In genomic region chr12:93127107-93127560, GRCh38 we compare ENCODE assay signal across 16 cellular contexts.
DNase-seq lines count a peak whose midpoint lies in the region; ATAC-seq, FAIRE-seq and TF ChIP-seq lines count a peak whose summit lies in the region.
"Had no signal": no experiment of that assay in that cellular context is flagged by ENCODE, and none has a peak within 500 bp of the region (broad histone marks: within the 10 kb centered on the region; RNA-seq: fewer than 3 reads in every experiment).

No MANE protein-coding gene starts in this region.

- no TSS peak for BruUV-seq in MCF 10A (replicated peaks; lab: Mats Ljungman, UMichigan)

- no peak for TF ChIP-seq POLR2A in transverse colon (IDR thresholded peaks at IDR 0.05)

- in situ Hi-C loops in transverse colon (cut with MboI; ENCODE audit: low pct_ligation_motif_present in 1 of 4, low pct_unique_long_range_greater_than_20kb in 1 of 4, low sequenced_read_pairs in 3 of 4): no loop called here

- CTCF ChIA-PET in MCF 10A (lab: Yijun Ruan, JAX): interaction anchor here (0.5 to 3.8 kb wide), 22 partner anchors 9 to 699 kb away, joined by 3 to 29 read pairs (median 4); no protein-coding TSS in a partner anchor

- TF ChIP-seq CTCF in MCF 10A (IDR thresholded peaks at IDR 0.05; ENCODE audit: unreplicated experiment) (no peak), pancreas (IDR thresholded peaks at IDR 0.05) (no peak), transverse colon (IDR thresholded peaks at IDR 0.05) (no peak)

- POLR2A ChIA-PET in MCF 10A (lab: Yijun Ruan, JAX): interaction anchor here (0.5 to 4.1 kb wide), 23 partner anchors 10 to 278 kb away, joined by 3 to 53 read pairs (median 4); partner anchors contain the start of genes EEA1 and NUDT4

- H3K4me3 Mint-ChIP-seq in MCF 10A (ENCODE audit: unreplicated experiment): peak overlapping the region; percentile 49
- H3K4me3 Mint-ChIP-seq: activated naive CD8-positive, alpha-beta T cell had no signal

- DNase-seq in MCF 10A (ENCODE audit: unreplicated experiment) (peak; percentile 44), left cardiac atrium (peak; percentile 32), pancreas (peak in 1 of 6 donors; percentile 34), transverse colon (no peak), MG63 (no peak), NCI-H1930 (lab: John Stamatoyannopoulos, UW) (no peak), T-helper 2 cell (no peak), NOMO-1 treated with dmso at 0.1 percent for 144 hours (lab: John Stamatoyannopoulos, UW; ENCODE audit: unreplicated experiment) (no peak)
- DNase-seq: activated CD4-positive, alpha-beta T cell treated with anti-CD3 and anti-CD28 coated beads for 1 hour; activated T-cell treated with anti-CD3 and anti-CD28 coated beads for 4 hours; NCI-H1694 treated with DMSO at 0.1 percent for 48 hours; NCI-H526 treated with DMSO at 0.1 percent for 48 hours; T-helper 1 cell had no signal

- no peaks in the 10 kb centered on the region for H3K27me3 Mint-ChIP-seq in MCF 10A (ENCODE audit: insufficient read depth, unreplicated experiment)
- H3K27me3 Mint-ChIP-seq: activated naive CD8-positive, alpha-beta T cell had no signal

- H3K27ac Mint-ChIP-seq in MCF 10A (ENCODE audit: low read depth, unreplicated experiment): peak overlapping the region; percentile 81
- H3K27ac Mint-ChIP-seq: activated naive CD8-positive, alpha-beta T cell had no signal

- H3K4me1 ChIP-seq in pancreas (peaks cover 0 to 6% (median 0%) of the 10 kb centered on the region in 3 donors), transverse colon (peaks cover 8 to 18% (median 11%) of the 10 kb centered on the region in 4 donors)

- H3K36me3 ChIP-seq in pancreas: no peaks in the 10 kb centered on the region
- H3K36me3 ChIP-seq in transverse colon: no peaks in the 10 kb centered on the region
- H3K36me3 ChIP-seq in MG63: no peaks in the 10 kb centered on the region

- peak overlapping the region in 3 of 4 donors; percentile 37 to 61 (median 53) for H3K27ac ChIP-seq in pancreas
- peak overlapping the region in 3 of 4 donors; percentile 12 to 53 (median 20) for H3K27ac ChIP-seq in transverse colon

- H3K27me3 ChIP-seq in pancreas (no peaks in the 10 kb centered on the region), transverse colon (no peaks in the 10 kb centered on the region), MG63 (no peaks in the 10 kb centered on the region)

- no peak for TF ChIP-seq EP300 in transverse colon (IDR thresholded peaks at IDR 0.05; ENCODE audit: low read depth)

- no peaks in the 10 kb centered on the region for H3K9me3 ChIP-seq in pancreas
- no peaks in the 10 kb centered on the region for H3K9me3 ChIP-seq in transverse colon
- H3K9me3 ChIP-seq in MG63: no peaks in the 10 kb centered on the region

- H3K4me1 Mint-ChIP-seq in MCF 10A (ENCODE audit: insufficient read depth, unreplicated experiment): peaks cover 39% of the 10 kb centered on the region

- whole genome bisulfite sequencing in pancreas, 2 donors: 49 to 52% methylated on average over 7 of the region's 7 CpGs
- WGBS in transverse colon (ENCODE audit: low coverage in 1 of 2), 2 donors: 89 to 92% methylated on average over 1 to 7 of the region's 7 CpGs

- intact Hi-C loops in MCF 10A (cut with micrococcal nuclease): loop anchor here (1.0 to 5.0 kb wide), 7 partner anchors 102 to 342 kb away; no protein-coding TSS in a partner anchor
- intact Hi-C loops in left cardiac atrium (cut with DNase I): loop anchor here in 1 of 2 donors (1.0 to 5.0 kb wide), 3 partner anchors 98 to 250 kb away; partner anchors contain the start of gene NUDT4
- intact Hi-C loops in pancreas (cut with DNase I): no loop called here
- intact Hi-C loops in transverse colon (cut with DNase I; ENCODE audit: low total_unique reads): no loop called here

- no peak for FAIRE-seq in pancreas (lab: Jason Lieb, UNC)
- FAIRE-seq: RCC 7860 had no signal

- peak; percentile 27 to 29 for ATAC-seq in left cardiac atrium
- peak in 3 of 4 donors; percentile 16 to 35 (median 26) for ATAC-seq in pancreas

- H3K4me3 ChIP-seq in pancreas (no peak overlapping the region), transverse colon (no peak overlapping the region), MG63 (no peak overlapping the region)
- H3K4me3 ChIP-seq: smooth muscle cell had no signal

- H3K36me3 Mint-ChIP-seq in MCF 10A (ENCODE audit: insufficient read depth, unreplicated experiment): peaks cover 6% of the 10 kb centered on the region
- H3K36me3 Mint-ChIP-seq: activated naive CD8-positive, alpha-beta T cell had no signal

- no peaks in the 10 kb centered on the region for H3K9me3 Mint-ChIP-seq in MCF 10A (ENCODE audit: unreplicated experiment)

Comparison
In these comparisons a context has a peak if more than half of its experiments do, and no peak if none do; other contexts are left out.
1. DNase-seq: peak in MCF 10A (single experiment) and left cardiac atrium (single experiment); none in transverse colon (single experiment), MG63 (single experiment), NCI-H1930 (0 of 2), T-helper 2 cell (0 of 5) and NOMO-1 treated with dmso at 0.1 percent for 144 hours (single experiment).